ENCODE assay signal across 8 cellular contexts in the genomic region with DNA sequence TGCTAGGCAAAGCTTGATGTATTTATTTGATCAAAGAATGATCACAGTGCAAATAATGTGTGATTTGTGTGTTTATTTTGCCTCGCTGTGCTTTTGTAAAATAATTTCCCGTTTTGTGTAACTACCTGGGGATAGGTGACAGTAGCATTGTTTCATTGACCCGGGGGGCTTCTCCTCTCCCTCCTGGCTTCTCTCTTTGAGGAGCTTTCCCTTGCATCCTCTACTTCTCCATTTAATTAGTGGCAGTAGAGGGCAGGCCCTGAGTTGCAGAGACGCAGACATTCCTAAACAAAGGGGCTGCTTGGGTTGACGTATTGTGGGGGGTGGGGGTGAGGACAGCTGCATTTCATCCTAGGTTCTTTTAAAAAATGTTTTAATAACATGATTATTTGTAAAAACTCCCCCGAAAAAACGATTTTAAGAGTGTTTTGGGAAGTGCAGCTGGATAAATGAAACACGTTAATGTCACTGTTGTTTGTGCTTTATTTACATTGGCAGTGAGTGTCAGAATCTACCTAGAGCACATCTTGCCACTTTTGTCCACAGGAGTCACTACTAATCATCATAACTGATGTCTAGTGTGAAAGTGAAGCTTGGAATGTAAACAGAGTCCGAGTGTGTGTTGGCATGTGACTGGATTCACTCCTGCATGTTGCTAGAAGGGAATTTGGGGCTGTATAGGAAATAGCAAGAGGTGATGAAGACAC. TPM values are rescaled to one million over a fixed set of nuclear protein-coding genes. Genes with fewer than 3 reads are reported as not detected.
DNase-seq lines count a peak whose midpoint lies in the region; ATAC-seq, FAIRE-seq and TF ChIP-seq lines count a peak whose summit lies in the region.

No MANE protein-coding gene starts in this region.

- FAIRE-seq in GM12878 (lab: Jason Lieb, UNC): no peak

- H2AFZ ChIP-seq in GM12878 (ENCODE audit: control insufficient read depth, low read depth, low read length): no peak overlapping the region

- in situ Hi-C loops in GM12878 (cut with MboI): loop anchor here (5.0 kb wide), 1 partner anchor 76 kb away; no protein-coding TSS in a partner anchor

- SMC1A ChIA-PET in GM12878 (lab: Charles Lee; ENCODE audit: uncharacterized antibody, unreplicated experiment): interaction anchor here (0.7 to 4.8 kb wide), 11 partner anchors 44 to 207 kb away, joined by 3 to 31 read pairs (median 4); no protein-coding TSS in a partner anchor

- H3K79me2 ChIP-seq in GM12878 (ENCODE audit: control insufficient read depth, insufficient read depth, low read length): peaks cover 5% of the 10 kb centered on the region

- H3K4me3 ChIP-seq in HUES48 (ENCODE audit: low read depth, low read length) (peak overlapping the region; percentile 95), GM12878 (peak overlapping the region; percentile 96), tibial artery (peak overlapping the region in 1 of 2 donors; percentile 74)

- H3K9ac ChIP-seq in HUES48 (ENCODE audit: low read depth, low read length) (peak overlapping the region; percentile 67), GM12878 (ENCODE audit: control insufficient read depth, insufficient read depth, low read length) (no peak overlapping the region)

- no peak for TF ChIP-seq EP300 in GM12878 (IDR thresholded peaks at IDR 0.05; ENCODE audit: borderline replicate concordance in 1 of 2, control insufficient read depth in 1 of 2, low read depth in 2 of 2, low read length in 2 of 2)

- CTCF ChIA-PET in GM12878 (lab: Yijun Ruan, JAX): interaction anchor here (1.0 to 6.9 kb wide), 8 partner anchors 27 to 89 kb away, joined by 3 to 117 read pairs (median 6); no protein-coding TSS in a partner anchor

- H4K20me1 ChIP-seq in GM12878 (ENCODE audit: control insufficient read depth, insufficient read depth): no peaks in the 10 kb centered on the region

- ATAC-seq in GM12878 (no peak), GM18520 (IDR thresholded peaks at IDR 0.05; ENCODE audit: unreplicated experiment) (no peak), GM18909 (IDR thresholded peaks at IDR 0.05; ENCODE audit: poor library complexity, unreplicated experiment) (no peak)

- H3K27me3 ChIP-seq in HUES48 (ENCODE audit: control insufficient read depth, insufficient read depth, low read length) (no peaks in the 10 kb centered on the region), GM12878 (replicated peaks in 1 of 2; ENCODE audit: control insufficient read depth in 2 of 2, insufficient read depth in 2 of 2, low read length in 1 of 2) (no peaks in the 10 kb centered on the region), tibial artery (no peaks in the 10 kb centered on the region)

- TSS peak; percentile 44 for BruUV-seq in GM12878 (replicated peaks; lab: Mats Ljungman, UMichigan)

- H3K9me3 ChIP-seq in HUES48 (ENCODE audit: control insufficient read depth, insufficient read depth, low read length) (no peaks in the 10 kb centered on the region), GM12878 (replicated peaks; ENCODE audit: control insufficient read depth, insufficient read depth, low read length) (no peaks in the 10 kb centered on the region), tibial artery (no peaks in the 10 kb centered on the region)

- RAD21 ChIA-PET in GM12878 (lab: Charles Lee; ENCODE audit: unreplicated experiment): interaction anchor here (0.6 to 3.8 kb wide), 7 partner anchors 39 to 164 kb away, joined by 3 to 25 read pairs (median 3); no protein-coding TSS in a partner anchor

- no peak for TF ChIP-seq POLR2A in GM12878 (IDR thresholded peaks at IDR 0.05; ENCODE audit: low read depth, low read length)

- WGBS in GM12878 (ENCODE audit: insufficient coverage, insufficient replicate concordance, low lambda C conversion rate, missing lambda C conversion rate): 56% methylated on average over 9 of the region's 9 CpGs

- peak overlapping the region; percentile 92 for H3K4me2 ChIP-seq in GM12878 (ENCODE audit: control insufficient read depth, insufficient read depth)

- POLR2A ChIA-PET in GM12878 (lab: Charles Lee): interaction anchor here (0.8 kb wide), 1 partner anchor 91 kb away, joined by 3 read pairs; no protein-coding TSS in a partner anchor

- H3K36me3 ChIP-seq in HUES48 (ENCODE audit: control insufficient read depth, insufficient read depth, low read length) (no peaks in the 10 kb centered on the region), GM12878 (ENCODE audit: control insufficient read depth in 2 of 2, insufficient read depth in 2 of 2, low read length in 1 of 2) (no peaks in the 10 kb centered on the region), tibial artery (no peaks in the 10 kb centered on the region)

- no peak for TF ChIP-seq CTCF in GM12878 (IDR thresholded peaks at IDR 0.05 in 2 of 3, conservative IDR thresholded peaks at IDR 0.05 in 1 of 3; ENCODE audit: control insufficient read depth in 2 of 3, extremely low read depth in 1 of 3, insufficient read depth in 1 of 3, low read depth in 3 of 3, low read length in 3 of 3)
- TF ChIP-seq CTCF in tibial artery (IDR thresholded peaks at IDR 0.05): no peak

- H3K4me1 ChIP-seq in HUES48 (ENCODE audit: control insufficient read depth, insufficient read depth, low read length) (peaks cover 24% of the 10 kb centered on the region), GM12878 (ENCODE audit: control insufficient read depth, insufficient read depth, low read length) (peaks cover 6% of the 10 kb centered on the region; the same call in 1 of the 2 replicates), tibial artery (peaks cover 0 to 39% (median 18%) of the 10 kb centered on the region in 4 donors)

- TF ChIP-seq RAD21 in GM12878 (IDR thresholded peaks at IDR 0.05; ENCODE audit: insufficient read depth, low read depth, low read length): no peak

- DNase-seq in Ammon's horn (ENCODE audit: low spot score) (peak; percentile 41), GM12878 (ENCODE audit: low read depth, low spot score) (no peak), medulla oblongata (ENCODE audit: extremely low spot score) (peak; percentile 24), tibial artery (no peak), OCI-M1 (lab: John Stamatoyannopoulos, UW) (no peak)

- H3K27ac ChIP-seq in HUES48 (ENCODE audit: low read depth, low read length) (peak overlapping the region; percentile 94), GM12878 (ENCODE audit: control insufficient read depth, insufficient read depth) (no peak overlapping the region), tibial artery (no peak overlapping the region)

- intact Hi-C loops in GM12878 (cut with micrococcal nuclease; ENCODE audit: unreplicated experiment) (loop anchor here (10.0 kb wide), 2 partner anchors 279 to 411 kb away; no protein-coding TSS in a partner anchor), tibial artery (cut with DNase I; ENCODE audit: low total_unique reads) (no loop called here)

TF ChIP-seq in GM12878, 131 proteins besides CTCF, POLR2A, EP300 and RAD21:
- TF ChIP-seq CEBPB (IDR thresholded peaks at IDR 0.05; ENCODE audit: borderline replicate concordance in 1 of 2, low read depth in 2 of 2, low read length in 2 of 2) (no peak), SUZ12 (IDR thresholded peaks at IDR 0.05; ENCODE audit: unreplicated experiment) (no peak), NBN (IDR thresholded peaks at IDR 0.05) (no peak), SREBF1 (IDR thresholded peaks at IDR 0.05; ENCODE audit: low read length) (no peak), HDGF (IDR thresholded peaks at IDR 0.05) (no peak), LARP7 (IDR thresholded peaks at IDR 0.05) (no peak), CREB1 (IDR thresholded peaks at IDR 0.05; ENCODE audit: low read depth) (no peak)
- TF ChIP-seq, protein P1, sequence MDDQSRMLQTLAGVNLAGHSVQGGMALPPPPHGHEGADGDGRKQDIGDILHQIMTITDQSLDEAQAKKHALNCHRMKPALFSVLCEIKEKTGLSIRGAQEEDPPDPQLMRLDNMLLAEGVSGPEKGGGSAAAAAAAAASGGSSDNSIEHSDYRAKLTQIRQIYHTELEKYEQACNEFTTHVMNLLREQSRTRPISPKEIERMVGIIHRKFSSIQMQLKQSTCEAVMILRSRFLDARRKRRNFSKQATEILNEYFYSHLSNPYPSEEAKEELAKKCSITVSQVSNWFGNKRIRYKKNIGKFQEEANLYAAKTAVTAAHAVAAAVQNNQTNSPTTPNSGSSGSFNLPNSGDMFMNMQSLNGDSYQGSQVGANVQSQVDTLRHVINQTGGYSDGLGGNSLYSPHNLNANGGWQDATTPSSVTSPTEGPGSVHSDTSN (IDR thresholded peaks at IDR 0.05; ENCODE audit: insufficient replicate concordance, low read depth, low read length): no peak
TF ChIP-seq in GM12878: peak in this region for 0.

RNA-seq across cellular contexts. Expression of a gene that starts 2.2 kb away (rescaled TPM):
- total RNA-seq in GM12878 (2013; cell fraction: nucleolus; rRNA removed): 256 and 267 TPM in 2 replicates
- total RNA-seq in GM12878 (2014; rRNA removed) (12.9 and 18.6 TPM in 2 replicates), GM12878 (2014; rRNA removed; fragmentation: Illumina TruSeq; extraction: Trizol) (16.9 and 19.7 TPM in 2 replicates), GM12878 (2021) (24.0 and 25.7 TPM in 2 replicates)
- polyA plus RNA-seq in GM12878 (2011; ENCODE audit: low read depth): 1.8 TPM
- polyA plus RNA-seq in GM12878 (2011; rRNA removed) (14.9 and 21.3 TPM in 2 replicates), GM12878 (2014; fragmentation: Illumina TruSeq; extraction: Trizol) (20.3 and 21.9 TPM in 2 replicates), GM12878 (2014; fragmentation: Nextera tagmentation; extraction: Ambion mirVana) (1 to 10 TPM; 7.4 to 8.8 TPM), GM12878 (2014; rRNA removed) (16.0 and 20.1 TPM in 2 replicates), GM12878 (2016; fragmentation: Nextera tagmentation; extraction: Ambion mirVana) (10 to 100 TPM; 10.8 to 12.1 TPM)
- polyA plus RNA-seq in GM12878 (2011; cell fraction: cytosol; rRNA removed): 19.3 and 21.8 TPM in 2 replicates
- 44.9 and 46.5 TPM in 2 replicates for polyA plus RNA-seq in GM12878 (2011; cell fraction: nucleus; rRNA removed)
- 4.8 and 5.0 TPM in 2 replicates for polyA plus RNA-seq in GM12878 (2012)
- 32.7 and 42.1 TPM in 2 replicates for polyA minus RNA-seq in GM12878 (2011; rRNA and poly(A)+ RNA removed)
- 8.8 TPM in 2 replicates for polyA minus RNA-seq in GM12878 (2011; cell fraction: cytosol; rRNA and poly(A)+ RNA removed)
- polyA minus RNA-seq in GM12878 (2011; cell fraction: nucleus; rRNA and poly(A)+ RNA removed): 38.1 and 63.2 TPM in 2 replicates

Comparison
In these comparisons a context has a peak if more than half of its experiments do, and no peak if none do; other contexts are left out.
1. DNase-seq: peak in Ammon's horn (single experiment) and medulla oblongata (single experiment); none in GM12878 (single experiment), tibial artery (0 of 2) and OCI-M1 (single experiment).